In the genomic region with DNA sequence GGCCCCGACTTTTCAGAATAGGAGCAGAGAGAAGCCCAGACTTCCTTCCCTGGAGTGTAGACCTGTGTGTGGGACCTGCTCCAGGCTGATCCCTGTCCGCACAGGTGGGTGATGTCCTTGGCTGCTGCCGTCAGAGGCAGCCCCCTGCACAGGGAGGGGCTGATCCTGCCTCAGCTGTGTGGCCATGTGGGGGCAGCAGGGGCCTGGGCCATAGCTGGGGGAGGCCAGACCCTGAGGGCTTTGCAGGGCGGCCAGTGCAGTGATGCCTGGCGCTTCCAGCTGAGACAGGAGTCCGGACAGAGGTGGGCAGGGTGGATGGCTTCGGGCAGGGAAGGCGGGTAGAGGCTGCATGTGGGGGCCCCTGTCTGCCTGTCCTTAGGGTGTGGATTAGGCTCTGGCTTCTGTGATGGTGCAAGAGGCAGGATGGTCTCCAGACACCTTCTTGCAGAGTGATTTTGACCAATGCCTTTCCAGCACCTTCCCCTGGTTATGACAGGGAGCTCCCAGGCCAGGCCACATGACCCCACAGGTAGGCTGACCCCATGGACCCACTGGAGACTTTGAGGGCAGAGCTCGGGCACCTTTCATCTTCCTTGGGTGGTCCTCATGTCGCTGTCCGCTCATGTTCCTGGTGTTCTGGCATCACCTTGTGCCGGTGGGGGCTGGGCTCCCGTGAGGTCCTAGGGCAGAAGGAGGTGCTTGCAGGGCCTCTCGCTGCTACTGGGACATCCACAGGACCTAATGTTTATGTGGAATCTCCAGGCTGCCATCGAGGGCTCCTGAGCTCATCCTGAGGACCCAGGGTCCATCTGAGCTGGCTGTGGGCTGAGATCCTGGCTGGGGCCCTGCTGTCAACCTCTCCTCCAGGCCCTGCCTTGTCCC, we compare ENCODE assay signal across 19 cellular contexts.
"Had no signal": no experiment of that assay in that cellular context is flagged by ENCODE, and none has a peak within 500 bp of the region (broad histone marks: within the 10 kb centered on the region; RNA-seq: fewer than 3 reads in every experiment).

No MANE protein-coding gene starts in this region.

- H3K27ac Mint-ChIP-seq: activated CD4-positive, alpha-beta memory T cell treated with anti-CD3 and anti-CD28 coated beads, Interleukin-2, amount 10 ng/mL, durations not matched to agents 7 days and 5 days; activated naive CD8-positive, alpha-beta T cell treated with anti-CD3 and anti-CD28 coated beads, Interleukin-2, amount 50 U/mL, for 24 hours; natural killer cell; stimulated activated naive CD8-positive, alpha-beta T cell treated with anti-CD3 and anti-CD28 coated beads, Interleukin-15, Interleukin-2, amounts not matched to agents 100 ng/mL and 50 ng/mL, for 24 hours; T-helper 1 cell treated with Interleukin-12 subunit alpha and Interleukin-12 subunit beta and Interleukin-4 antibody, amounts not matched to agents 30 μg/mL and 1 μg/mL, for 36 hours; WTC11 had no signal

- H3K4me3 Mint-ChIP-seq: activated CD4-positive, alpha-beta memory T cell treated with anti-CD3 and anti-CD28 coated beads, Interleukin-2, amount 10 ng/mL, durations not matched to agents 7 days and 5 days; activated naive CD8-positive, alpha-beta T cell treated with anti-CD3 and anti-CD28 coated beads, Interleukin-2, amount 50 U/mL, for 24 hours; natural killer cell; stimulated activated naive CD8-positive, alpha-beta T cell treated with anti-CD3 and anti-CD28 coated beads, Interleukin-15, Interleukin-2, amounts not matched to agents 100 ng/mL and 50 ng/mL, for 24 hours; T-helper 1 cell treated with Interleukin-12 subunit alpha and Interleukin-12 subunit beta and Interleukin-4 antibody, amounts not matched to agents 30 μg/mL and 1 μg/mL, for 36 hours; WTC11 had no signal

- H3K9me3 ChIP-seq: left lung, ovary, psoas muscle, right atrium auricular region, thyroid gland had no signal

- H3K9me3 Mint-ChIP-seq: activated CD4-positive, alpha-beta memory T cell treated with anti-CD3 and anti-CD28 coated beads, Interleukin-2, amount 10 ng/mL, durations not matched to agents 7 days and 5 days; activated naive CD8-positive, alpha-beta T cell treated with anti-CD3 and anti-CD28 coated beads, Interleukin-2, amount 50 U/mL, for 24 hours; natural killer cell; stimulated activated naive CD8-positive, alpha-beta T cell treated with anti-CD3 and anti-CD28 coated beads, Interleukin-15, Interleukin-2, amounts not matched to agents 100 ng/mL and 50 ng/mL, for 24 hours; T-helper 1 cell treated with Interleukin-12 subunit alpha and Interleukin-12 subunit beta and Interleukin-4 antibody, amounts not matched to agents 30 μg/mL and 1 μg/mL, for 36 hours; WTC11 had no signal

- DNase-seq: activated CD4-positive, alpha-beta memory T cell treated with anti-CD3 and anti-CD28 coated beads, Interleukin-2, amount 10 ng/mL, durations not matched to agents 7 days and 5 days; activated CD4-positive, alpha-beta T cell treated with anti-CD3 and anti-CD28 coated beads for 48 hours; activated gamma-delta T cell; activated naive CD4-positive, alpha-beta T cell treated with anti-CD3 and anti-CD28 coated beads, Interleukin-2, amount 50 U/mL, for 16 hours; activated naive CD8-positive, alpha-beta T cell treated with anti-CD3 and anti-CD28 coated beads, Interleukin-2, amount 50 U/mL, for 24 hours; foreskin fibroblast; midbrain; natural killer cell; ovary; psoas muscle; stimulated activated CD4-positive, alpha-beta T cell treated with anti-CD3 and anti-CD28 coated beads, Interleukin-12 subunit alpha, Interleukin-12 subunit beta, amount 100 ng/mL, for 4 hours; stimulated activated CD4-positive, alpha-beta T cell treated with anti-CD3 and anti-CD28 coated beads, Interleukin-4, amount 100 ng/mL, for 4 hours; T1000; thyroid gland had no signal

- H3K36me3 ChIP-seq: left lung, ovary, right atrium auricular region, thyroid gland had no signal

- H3K4me1 ChIP-seq: left lung, psoas muscle, thyroid gland had no signal

- H3K4me1 Mint-ChIP-seq: activated naive CD8-positive, alpha-beta T cell treated with anti-CD3 and anti-CD28 coated beads, Interleukin-2, amount 50 U/mL, for 24 hours; WTC11 had no signal

- H3K4me3 ChIP-seq: left lung, ovary, psoas muscle, right atrium auricular region, thyroid gland had no signal

- H3K27me3 ChIP-seq: left lung, ovary, right atrium auricular region, thyroid gland had no signal

- ATAC-seq: activated naive CD8-positive, alpha-beta T cell treated with anti-CD3 and anti-CD28 coated beads, Interleukin-2, amount 50 U/mL, for 24 hours; left lung; natural killer cell; WTC11 had no signal

- H3K36me3 Mint-ChIP-seq: natural killer cell had no signal

- H3K27ac ChIP-seq: left lung, ovary, psoas muscle, right atrium auricular region, thyroid gland had no signal

- H3K27me3 Mint-ChIP-seq: activated CD4-positive, alpha-beta memory T cell treated with anti-CD3 and anti-CD28 coated beads, Interleukin-2, amount 10 ng/mL, durations not matched to agents 7 days and 5 days; activated naive CD8-positive, alpha-beta T cell treated with anti-CD3 and anti-CD28 coated beads, Interleukin-2, amount 50 U/mL, for 24 hours; stimulated activated naive CD8-positive, alpha-beta T cell treated with anti-CD3 and anti-CD28 coated beads, Interleukin-15, Interleukin-2, amounts not matched to agents 100 ng/mL and 50 ng/mL, for 24 hours had no signal
